ENCODE assay signal across 20 cellular contexts in genomic region chr20:11677445-11678235, GRCh38.
"Had no signal": no experiment of that assay in that cellular context is flagged by ENCODE, and none has a peak within 500 bp of the region (broad histone marks: within the 10 kb centered on the region; RNA-seq: fewer than 3 reads in every experiment).

No MANE protein-coding gene starts in this region.

- H3K9ac ChIP-seq: neural progenitor cell had no signal

- H3K36me3 ChIP-seq: esophagus squamous epithelium, lower lobe of right lung, neural progenitor cell, prostate gland, sigmoid colon, spleen, suprapubic skin had no signal

- H3K27me3 Mint-ChIP-seq: effector memory CD8-positive, alpha-beta T cell; memory B cell; stimulated activated naive B cell treated with anti-CD40 and anti-IgM and Interleukin-4, amounts not matched to agents 10 μg/mL and 1 μg/mL and 100 μg/mL, for 72 hours; stimulated activated naive CD8-positive, alpha-beta T cell treated with anti-CD3 and anti-CD28 coated beads, Interleukin-15, amount 100 ng/mL, for 72 hours; type B pancreatic cell had no signal

- H3K4me1 Mint-ChIP-seq: immature natural killer cell; memory B cell; natural killer cell; stimulated activated naive B cell treated with anti-CD40 and anti-IgM and Interleukin-4, amounts not matched to agents 10 μg/mL and 1 μg/mL and 100 μg/mL, for 72 hours; stimulated activated naive CD8-positive, alpha-beta T cell treated with anti-CD3 and anti-CD28 coated beads, Interleukin-15, amount 100 ng/mL, for 72 hours had no signal

- H3K4me2 ChIP-seq: neural progenitor cell had no signal

- H3K4me3 Mint-ChIP-seq: effector memory CD8-positive, alpha-beta T cell; immature natural killer cell; memory B cell; natural killer cell; neural progenitor cell; stimulated activated naive B cell treated with anti-CD40 and anti-IgM and Interleukin-4, amounts not matched to agents 10 μg/mL and 1 μg/mL and 100 μg/mL, for 72 hours; stimulated activated naive CD8-positive, alpha-beta T cell treated with anti-CD3 and anti-CD28 coated beads, Interleukin-15, amount 100 ng/mL, for 72 hours; type B pancreatic cell had no signal

- H2AFZ ChIP-seq: neural progenitor cell had no signal

- ATAC-seq: effector memory CD8-positive, alpha-beta T cell; lower lobe of right lung; natural killer cell; stimulated activated naive B cell treated with anti-CD40 and anti-IgM and Interleukin-4, amounts not matched to agents 10 μg/mL and 1 μg/mL and 100 μg/mL, for 72 hours; stimulated activated naive CD8-positive, alpha-beta T cell treated with anti-CD3 and anti-CD28 coated beads, Interleukin-15, amount 100 ng/mL, for 72 hours had no signal

- DNase-seq: cortex of kidney; effector memory CD8-positive, alpha-beta T cell; erythroblast; esophagus squamous epithelium; hypothalamus; immature natural killer cell; left ventricle myocardium superior; lower lobe of right lung; natural killer cell; right cardiac atrium; sigmoid colon; spleen; stimulated activated CD4-positive, alpha-beta T cell treated with anti-CD3 and anti-CD28 coated beads, Interleukin-4, amount 100 ng/mL, for 4 hours; stimulated activated naive B cell treated with anti-CD40 and anti-IgM and Interleukin-4, amounts not matched to agents 10 μg/mL and 1 μg/mL and 100 μg/mL, for 72 hours; stimulated activated naive CD8-positive, alpha-beta T cell treated with anti-CD3 and anti-CD28 coated beads, Interleukin-15, amount 100 ng/mL, for 72 hours had no signal

- H3K36me3 Mint-ChIP-seq: immature natural killer cell; memory B cell; natural killer cell; neural progenitor cell; stimulated activated naive B cell treated with anti-CD40 and anti-IgM and Interleukin-4, amounts not matched to agents 10 μg/mL and 1 μg/mL and 100 μg/mL, for 72 hours; type B pancreatic cell had no signal

- H3K9me3 Mint-ChIP-seq: natural killer cell; neural progenitor cell; stimulated activated naive B cell treated with anti-CD40 and anti-IgM and Interleukin-4, amounts not matched to agents 10 μg/mL and 1 μg/mL and 100 μg/mL, for 72 hours; stimulated activated naive CD8-positive, alpha-beta T cell treated with anti-CD3 and anti-CD28 coated beads, Interleukin-15, amount 100 ng/mL, for 72 hours had no signal

- H3K27me3 ChIP-seq: esophagus squamous epithelium, neural progenitor cell, sigmoid colon, spleen, suprapubic skin had no signal

- H3K4me3 ChIP-seq: esophagus squamous epithelium, lower lobe of right lung, neural progenitor cell, prostate gland, sigmoid colon, spleen, suprapubic skin had no signal

- H3K9me3 ChIP-seq: esophagus squamous epithelium, lower lobe of right lung, prostate gland, sigmoid colon, spleen, suprapubic skin had no signal

- H3K27ac Mint-ChIP-seq: effector memory CD8-positive, alpha-beta T cell; immature natural killer cell; memory B cell; natural killer cell; neural progenitor cell; stimulated activated naive B cell treated with anti-CD40 and anti-IgM and Interleukin-4, amounts not matched to agents 10 μg/mL and 1 μg/mL and 100 μg/mL, for 72 hours; stimulated activated naive CD8-positive, alpha-beta T cell treated with anti-CD3 and anti-CD28 coated beads, Interleukin-15, amount 100 ng/mL, for 72 hours; type B pancreatic cell had no signal

- H3K4me1 ChIP-seq: lower lobe of right lung, neural progenitor cell, prostate gland, spleen had no signal
